17 cellular contexts compared by ENCODE assay signal in genomic region chr6:36863670-36864540, GRCh38. TPM values are rescaled to one million over a fixed set of nuclear protein-coding genes. Genes with fewer than 3 reads are reported as not detected.
DNase-seq lines count a peak whose midpoint lies in the region; ATAC-seq and TF ChIP-seq lines count a peak whose summit lies in the region.
"Had no signal": no experiment of that assay in that cellular context is flagged by ENCODE, and none has a peak within 500 bp of the region (broad histone marks: within the 10 kb centered on the region; RNA-seq: fewer than 3 reads in every experiment).

No MANE protein-coding gene starts in this region.

- intact Hi-C loops in Caco-2 (cut with micrococcal nuclease; ENCODE audit: unreplicated experiment) = no loop called here
- intact Hi-C loops in left ventricle myocardium superior (cut with micrococcal nuclease) = no loop called here

- no peaks in the 10 kb centered on the region for H3K27me3 Mint-ChIP-seq in CD8-positive, alpha-beta memory T cell
- no peaks in the 10 kb centered on the region for H3K27me3 Mint-ChIP-seq in Caco-2 (ENCODE audit: insufficient read depth, unreplicated experiment)
- H3K27me3 Mint-ChIP-seq: T-cell had no signal

- peak; percentile 41 for ATAC-seq in left ventricle myocardium superior
- ATAC-seq in GM19328 (IDR thresholded peaks at IDR 0.05; ENCODE audit: unreplicated experiment) = no peak
- ATAC-seq: HepG2, T-cell had no signal

- no peak overlapping the region for H3K4me3 ChIP-seq in CD8-positive, alpha-beta memory T cell (ENCODE audit: low read length)
- H3K4me3 ChIP-seq in Caco-2 (ENCODE audit: low read depth, low read length) = no peak overlapping the region
- H3K4me3 ChIP-seq: hepatocyte had no signal

- CTCF ChIA-PET in CD8-positive, alpha-beta memory T cell (lab: Charles Lee) = interaction anchor here (1.2 to 2.2 kb wide), 4 partner anchors 13 to 155 kb away, joined by 3 to 7 read pairs (median 4); partner anchors contain the start of gene C6orf89
- CTCF ChIA-PET in Caco-2 (lab: Charles Lee) = no interaction called here

- H3K4me1 ChIP-seq in CD8-positive, alpha-beta memory T cell (ENCODE audit: insufficient read depth, low read length) = no peaks in the 10 kb centered on the region
- no peaks in the 10 kb centered on the region for H3K4me1 ChIP-seq in Caco-2

- H3K27ac Mint-ChIP-seq in CD8-positive, alpha-beta memory T cell = peak overlapping the region in 2 of 8 donors; percentile 66 to 89
- peak overlapping the region; percentile 0 for H3K27ac Mint-ChIP-seq in Caco-2 (ENCODE audit: unreplicated experiment)
- H3K27ac Mint-ChIP-seq: nephron, T-cell had no signal

- TF ChIP-seq CTCF in Caco-2 (IDR thresholded peaks at IDR 0.05; ENCODE audit: insufficient read depth in 1 of 2, low read depth in 1 of 2, low read length in 1 of 2, severe bottlenecking in 1 of 2, unreplicated experiment in 1 of 2) = no peak

- no peaks in the 10 kb centered on the region for H3K9me3 Mint-ChIP-seq in CD8-positive, alpha-beta memory T cell
- no peaks in the 10 kb centered on the region for H3K9me3 Mint-ChIP-seq in Caco-2 (ENCODE audit: unreplicated experiment)
- H3K9me3 Mint-ChIP-seq: nephron, T-cell had no signal

- no TSS peak for BruUV-seq in Caco-2 (replicated peaks; lab: Mats Ljungman, UMichigan)

- peaks cover 7 to 81% (median 32%) of the 10 kb centered on the region in 3 donors for H3K36me3 Mint-ChIP-seq in CD8-positive, alpha-beta memory T cell
- peaks cover 43% of the 10 kb centered on the region for H3K36me3 Mint-ChIP-seq in Caco-2 (ENCODE audit: insufficient read depth, unreplicated experiment)

- H3K9me3 ChIP-seq in CD8-positive, alpha-beta memory T cell (ENCODE audit: low read length) = no peaks in the 10 kb centered on the region
- no peaks in the 10 kb centered on the region for H3K9me3 ChIP-seq in Caco-2

- H3K36me3 ChIP-seq in CD8-positive, alpha-beta memory T cell (ENCODE audit: insufficient read depth, low read length) = no peaks in the 10 kb centered on the region
- no peaks in the 10 kb centered on the region; the same call in 1 of the 2 replicates for H3K36me3 ChIP-seq in Caco-2 (ENCODE audit: control insufficient read depth, insufficient read depth, low read length)

- POLR2A ChIA-PET in CD8-positive, alpha-beta memory T cell (lab: Charles Lee) = no interaction called here
- POLR2A ChIA-PET in Caco-2 (lab: Charles Lee) = interaction anchor here (0.6 to 1.4 kb wide), 2 partner anchors 10 to 17 kb away, joined by 3 read pairs; no protein-coding TSS in a partner anchor

- DNase-seq in CD8-positive, alpha-beta memory T cell = no peak
- DNase-seq in Caco-2 = no peak
- DNase-seq in NCI-H774 (lab: John Stamatoyannopoulos, UW) = peak; percentile 6
- peak; percentile 32 for DNase-seq in left ventricle myocardium superior
- DNase-seq in HuH-7 (ENCODE audit: low spot score) = no peak
- DNase-seq in T1000 (lab: John Stamatoyannopoulos, UW) = no peak
- DNase-seq: activated effector memory CD4-positive, alpha-beta T cell treated with Interleukin-2 at 50 U/mL for 16 hours; AML-193; anterior cingulate cortex; MM.1S; stimulated activated CD4-positive, alpha-beta T cell treated with anti-CD3 and anti-CD28 coated beads, Interleukin-12 subunit alpha, Interleukin-12 subunit beta, amount 100 ng/mL, for 4 hours; T-cell had no signal

- no peak overlapping the region for H3K4me3 Mint-ChIP-seq in CD8-positive, alpha-beta memory T cell
- no peak overlapping the region for H3K4me3 Mint-ChIP-seq in Caco-2 (ENCODE audit: unreplicated experiment)
- H3K4me3 Mint-ChIP-seq: nephron, T-cell had no signal

- H3K27ac ChIP-seq in CD8-positive, alpha-beta memory T cell (ENCODE audit: low read depth, low read length) = peak overlapping the region; percentile 73
- H3K27ac ChIP-seq: hepatocyte had no signal

- H3K4me1 Mint-ChIP-seq in CD8-positive, alpha-beta memory T cell = peaks cover 44 to 54% (median 50%) of the 10 kb centered on the region in 3 donors
- H3K4me1 Mint-ChIP-seq in Caco-2 (ENCODE audit: low read depth, unreplicated experiment) = peaks cover 6% of the 10 kb centered on the region

- H3K27me3 ChIP-seq in CD8-positive, alpha-beta memory T cell (ENCODE audit: insufficient read depth, low read length, poor library complexity, severe bottlenecking) = no peaks in the 10 kb centered on the region
- no peaks in the 10 kb centered on the region for H3K27me3 ChIP-seq in Caco-2 (replicated peaks; ENCODE audit: control insufficient read depth, insufficient read depth, low read length)
- H3K27me3 ChIP-seq: hepatocyte had no signal

RNA-seq across cellular contexts. Expression of gene PPIL1, which starts 10.7 kb away (rescaled TPM):
- total RNA-seq in CD8-positive, alpha-beta memory T cell = 10 to 100 TPM; 66.6 to 68.8 TPM
- 23.3 TPM for polyA plus RNA-seq in CD8-positive, alpha-beta memory T cell
- 57.7 and 61.2 TPM in 2 replicates for total RNA-seq in Caco-2 (2022)
- total RNA-seq in left ventricle myocardium superior = 60.3 TPM

RNA-seq across cellular contexts. Expression of gene C6orf89, which starts 21.8 kb away (rescaled TPM):
- 10 to 100 TPM; 37.4 to 40.0 TPM for total RNA-seq in CD8-positive, alpha-beta memory T cell
- polyA plus RNA-seq in CD8-positive, alpha-beta memory T cell = 51.6 TPM
- total RNA-seq in Caco-2 (2022) (24.4 and 24.5 TPM in 2 replicates), left ventricle myocardium superior (76.6 TPM)

RNA-seq across cellular contexts. Expression of gene CPNE5, which starts 24.7 kb away (rescaled TPM):
- total RNA-seq in CD8-positive, alpha-beta memory T cell = under 1 TPM; 0.29 to 0.59 TPM
- 0.44 TPM for polyA plus RNA-seq in CD8-positive, alpha-beta memory T cell
- not detected in 2 replicates for total RNA-seq in Caco-2 (2022)
- total RNA-seq in left ventricle myocardium superior = 20.4 TPM
- total RNA-seq: H4, HepG2 had no signal

Comparison
In these comparisons a context has a peak if more than half of its experiments do, and no peak if none do; other contexts are left out.
1. DNase-seq: peak in NCI-H774 (single experiment) and left ventricle myocardium superior (single experiment); none in CD8-positive, alpha-beta memory T cell (0 of 5), Caco-2 (0 of 2), HuH-7 (single experiment) and T1000 (single experiment).
2. RNA of gene CPNE5, which starts 24.7 kb away (total RNA-seq): 20.4 TPM in left ventricle myocardium superior (single experiment); 0.29 to 0.59 TPM in CD8-positive, alpha-beta memory T cell and not detected in Caco-2; every median in the first group is over 10 times any median in the second.